24 cellular contexts compared by ENCODE assay signal in the genomic region with DNA sequence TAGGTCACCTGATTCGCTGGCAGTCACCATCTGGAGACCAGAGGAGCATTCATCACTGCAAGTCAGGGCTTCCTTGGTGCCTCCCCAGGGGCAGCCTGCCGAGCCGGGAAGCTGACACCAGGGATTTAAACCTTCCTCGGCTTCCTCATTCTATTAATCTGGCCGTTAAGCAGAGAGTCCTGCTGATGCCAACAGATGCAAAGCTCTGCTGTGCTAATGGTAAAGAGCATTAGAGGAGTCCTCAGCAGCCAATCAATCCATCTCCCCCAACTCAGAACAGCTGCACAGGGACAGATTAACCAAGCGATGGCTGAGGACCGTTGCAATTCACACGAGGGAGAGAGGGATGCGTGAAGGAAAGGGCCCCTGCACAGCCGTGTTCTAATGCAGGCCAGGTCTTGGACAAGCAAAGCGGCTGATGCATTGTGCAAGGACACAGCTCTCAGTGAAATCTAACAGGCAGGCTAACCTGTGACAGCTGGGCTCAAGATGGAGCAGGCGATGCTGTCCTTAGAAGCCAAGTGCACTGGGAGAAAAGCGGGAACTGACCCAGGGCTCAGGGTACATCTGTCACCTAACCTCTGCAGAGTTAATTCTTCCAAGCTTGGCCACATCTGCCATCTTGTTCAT.
DNase-seq lines count a peak whose midpoint lies in the region; ATAC-seq, FAIRE-seq and TF ChIP-seq lines count a peak whose summit lies in the region.
"Had no signal": no experiment of that assay in that cellular context is flagged by ENCODE, and none has a peak within 500 bp of the region (broad histone marks: within the 10 kb centered on the region; RNA-seq: fewer than 3 reads in every experiment).

No MANE protein-coding gene starts in this region.

- H3K9me3 ChIP-seq in BE2C = no peaks in the 10 kb centered on the region
- H3K9me3 ChIP-seq: heart left ventricle, ovary, right lobe of liver, transverse colon had no signal

- no peak overlapping the region for H3K4me3 ChIP-seq in BE2C (ENCODE audit: low read depth, low read length)
- H3K4me3 ChIP-seq: heart left ventricle, ovary, right lobe of liver, transverse colon had no signal

- TF ChIP-seq CTCF in BE2C (IDR thresholded peaks at IDR 0.05; ENCODE audit: low read depth, low read length) = no peak

- no peaks in the 10 kb centered on the region for H3K36me3 ChIP-seq in BE2C
- H3K36me3 ChIP-seq: heart left ventricle, ovary, right lobe of liver, transverse colon had no signal

- peaks cover 8% of the 10 kb centered on the region; the same call in 1 of the 2 replicates for H3K4me1 ChIP-seq in BE2C
- H3K4me1 ChIP-seq: right lobe of liver had no signal

- DNase-seq in BE2C (peak; percentile 52), GF-D8 (lab: John Stamatoyannopoulos, UW) (peak; percentile 31), NCI-H82 (lab: John Stamatoyannopoulos, UW) (peak; percentile 99), left kidney (ENCODE audit: low read depth, low spot score) (peak; percentile 58), urothelium cell line (ENCODE audit: low spot score) (no peak), COLO829 (ENCODE audit: low spot score) (no peak), NCI-H774 (lab: John Stamatoyannopoulos, UW) (no peak)
- DNase-seq: ACHN; activated CD4-positive, alpha-beta T cell treated with anti-CD3 and anti-CD28 coated beads for 1 hour; activated CD8-positive, alpha-beta memory T cell treated with anti-CD3 and anti-CD28 coated beads for 24 hours; activated naive CD4-positive, alpha-beta T cell treated with Interleukin-2 at 50 U/mL for 16 hours; activated T-cell treated with anti-CD3 and anti-CD28 coated beads, Interleukin-2, amount 50 U/mL, for 4 hours; anterior cingulate cortex; H7; heart left ventricle; mesendoderm; NCI-H1417 treated with DMSO at 0.1 percent for 48 hours; NCI-H345; right lobe of liver; stimulated activated CD8-positive, alpha-beta memory T cell treated with anti-CD3 and anti-CD28 coated beads, Interleukin-4, amount 100 ng/mL, for 48 hours; transverse colon had no signal

- H3K27me3 ChIP-seq in BE2C = no peaks in the 10 kb centered on the region
- H3K27me3 ChIP-seq: heart left ventricle, ovary, right lobe of liver, transverse colon had no signal

- ATAC-seq in GM21367 (IDR thresholded peaks at IDR 0.05; ENCODE audit: unreplicated experiment) = no peak
- ATAC-seq: activated T-cell treated with anti-CD3 and anti-CD28 coated beads, Interleukin-2, amount 50 U/mL, for 4 hours; left colon; right lobe of liver had no signal

- no peak for FAIRE-seq in urothelium cell line (lab: Jason Lieb, UNC)

Comparison
In these comparisons a context has a peak if more than half of its experiments do, and no peak if none do; other contexts are left out.
1. DNase-seq: peak in BE2C (single experiment), GF-D8 (single experiment), NCI-H82 (single experiment) and left kidney (single experiment); none in urothelium cell line (single experiment), COLO829 (single experiment) and NCI-H774 (single experiment).